ENCODE assay signal across 10 cellular contexts in the genomic region with DNA sequence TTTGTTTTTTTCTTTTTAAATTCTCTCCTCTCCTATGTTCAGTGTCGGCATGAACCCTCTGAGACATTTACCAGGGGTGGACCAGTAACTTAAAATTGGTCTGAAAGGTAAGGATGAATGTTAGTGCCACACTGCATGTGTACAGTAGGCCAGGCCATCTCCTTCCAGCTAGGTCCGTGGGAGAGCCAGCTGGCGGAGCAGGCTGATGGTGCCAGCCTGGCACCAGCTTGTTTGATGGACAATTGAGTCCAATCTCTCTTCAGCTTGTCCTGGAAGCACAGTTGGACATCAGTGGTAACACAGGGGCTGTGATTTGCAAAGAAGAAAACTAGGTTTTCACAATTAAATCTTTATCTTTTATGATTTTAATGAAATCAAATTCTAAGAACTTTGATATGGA.
DNase-seq lines count a peak whose midpoint lies in the region; ATAC-seq and TF ChIP-seq lines count a peak whose summit lies in the region.
"Had no signal": no experiment of that assay in that cellular context is flagged by ENCODE, and none has a peak within 500 bp of the region (broad histone marks: within the 10 kb centered on the region; RNA-seq: fewer than 3 reads in every experiment).

No MANE protein-coding gene starts in this region.

- peaks cover 2% of the 10 kb centered on the region for H3K36me3 Mint-ChIP-seq in activated naive CD4-positive, alpha-beta T cell treated with anti-CD3 and anti-CD28 coated beads, Interleukin-2, amount 10 ng/mL, durations not matched to agents 7 days and 5 days
- H3K36me3 Mint-ChIP-seq in activated naive CD8-positive, alpha-beta T cell treated with anti-CD3 and anti-CD28 coated beads, Interleukin-2, amount 10 ng/mL, durations not matched to agents 7 days and 5 days: peaks cover 3% of the 10 kb centered on the region
- H3K36me3 Mint-ChIP-seq in type B pancreatic cell: no peaks in the 10 kb centered on the region

- no peak for TF ChIP-seq CTCF in type B pancreatic cell (conservative IDR thresholded peaks at IDR 0.05)

- no peaks in the 10 kb centered on the region for H3K27me3 Mint-ChIP-seq in activated naive CD4-positive, alpha-beta T cell treated with anti-CD3 and anti-CD28 coated beads, Interleukin-2, amount 10 ng/mL, durations not matched to agents 7 days and 5 days
- no peaks in the 10 kb centered on the region for H3K27me3 Mint-ChIP-seq in activated naive CD8-positive, alpha-beta T cell treated with anti-CD3 and anti-CD28 coated beads, Interleukin-2, amount 10 ng/mL, durations not matched to agents 7 days and 5 days
- no peaks in the 10 kb centered on the region for H3K27me3 Mint-ChIP-seq in type B pancreatic cell
- H3K27me3 Mint-ChIP-seq: B cell had no signal

- no peak for DNase-seq in activated naive CD4-positive, alpha-beta T cell treated with anti-CD3 and anti-CD28 coated beads, Interleukin-2, amount 10 ng/mL, durations not matched to agents 7 days and 5 days
- no peak for DNase-seq in activated naive CD4-positive, alpha-beta T cell (lab: John Stamatoyannopoulos, UW)
- no peak for DNase-seq in activated naive CD8-positive, alpha-beta T cell treated with anti-CD3 and anti-CD28 coated beads, Interleukin-2, amount 10 ng/mL, durations not matched to agents 7 days and 5 days
- peak; percentile 47 for DNase-seq in medulla oblongata (ENCODE audit: extremely low spot score)
- DNase-seq in type B pancreatic cell (ENCODE audit: extremely low spot score, unreplicated experiment): no peak
- DNase-seq in NCI-H446 treated with DMSO at 0.1 percent for 48 hours (lab: John Stamatoyannopoulos, UW): no peak
- no peak for DNase-seq in activated CD8-positive, alpha-beta memory T cell treated with anti-CD3 and anti-CD28 coated beads for 24 hours
- DNase-seq in NCI-H2196 treated with DMSO at 0.1 percent for 48 hours (lab: John Stamatoyannopoulos, UW; ENCODE audit: unreplicated experiment): no peak
- DNase-seq: NCI-H1092 had no signal

- no peaks in the 10 kb centered on the region for H3K9me3 Mint-ChIP-seq in activated naive CD4-positive, alpha-beta T cell treated with anti-CD3 and anti-CD28 coated beads, Interleukin-2, amount 10 ng/mL, durations not matched to agents 7 days and 5 days
- H3K9me3 Mint-ChIP-seq in activated naive CD8-positive, alpha-beta T cell treated with anti-CD3 and anti-CD28 coated beads, Interleukin-2, amount 10 ng/mL, durations not matched to agents 7 days and 5 days: no peaks in the 10 kb centered on the region
- H3K9me3 Mint-ChIP-seq in type B pancreatic cell: no peaks in the 10 kb centered on the region

- no peak for ATAC-seq in activated naive CD8-positive, alpha-beta T cell treated with anti-CD3 and anti-CD28 coated beads, Interleukin-2, amount 10 ng/mL, durations not matched to agents 7 days and 5 days (ENCODE audit: low read depth)

- CTCF ChIA-PET in activated naive CD4-positive, alpha-beta T cell treated with anti-CD3 and anti-CD28 coated beads, Interleukin-2, amount 10 ng/mL, durations not matched to agents 7 days and 5 days (lab: Charles Lee): interaction anchor here (1.0 to 2.0 kb wide), 6 partner anchors 10 to 137 kb away, joined by 3 to 14 read pairs (median 4); partner anchors contain the start of gene CNNM2

- H3K4me1 Mint-ChIP-seq in activated naive CD4-positive, alpha-beta T cell treated with anti-CD3 and anti-CD28 coated beads, Interleukin-2, amount 10 ng/mL, durations not matched to agents 7 days and 5 days: peaks cover 36% of the 10 kb centered on the region
- peaks cover 24% of the 10 kb centered on the region for H3K4me1 Mint-ChIP-seq in activated naive CD8-positive, alpha-beta T cell treated with anti-CD3 and anti-CD28 coated beads, Interleukin-2, amount 10 ng/mL, durations not matched to agents 7 days and 5 days
- peaks cover 14% of the 10 kb centered on the region for H3K4me1 Mint-ChIP-seq in type B pancreatic cell (ENCODE audit: unreplicated experiment)

- peak overlapping the region; percentile 78 for H3K4me3 Mint-ChIP-seq in activated naive CD4-positive, alpha-beta T cell treated with anti-CD3 and anti-CD28 coated beads, Interleukin-2, amount 10 ng/mL, durations not matched to agents 7 days and 5 days
- H3K4me3 Mint-ChIP-seq in activated naive CD8-positive, alpha-beta T cell treated with anti-CD3 and anti-CD28 coated beads, Interleukin-2, amount 10 ng/mL, durations not matched to agents 7 days and 5 days: peak overlapping the region; percentile 88
- peak overlapping the region; percentile 83 for H3K4me3 Mint-ChIP-seq in type B pancreatic cell

- POLR2A ChIA-PET in activated naive CD8-positive, alpha-beta T cell treated with anti-CD3 and anti-CD28 coated beads, Interleukin-2, amount 10 ng/mL, durations not matched to agents 7 days and 5 days (lab: Charles Lee): interaction anchor here (0.8 to 2.2 kb wide), 5 partner anchors 8 to 136 kb away, joined by 3 to 15 read pairs (median 3); partner anchors contain the start of gene CNNM2

- H3K27ac Mint-ChIP-seq in activated naive CD4-positive, alpha-beta T cell treated with anti-CD3 and anti-CD28 coated beads, Interleukin-2, amount 10 ng/mL, durations not matched to agents 7 days and 5 days: peak overlapping the region; percentile 93
- peak overlapping the region; percentile 93 for H3K27ac Mint-ChIP-seq in activated naive CD8-positive, alpha-beta T cell treated with anti-CD3 and anti-CD28 coated beads, Interleukin-2, amount 10 ng/mL, durations not matched to agents 7 days and 5 days
- H3K27ac Mint-ChIP-seq in type B pancreatic cell: peak overlapping the region; percentile 66
- H3K27ac Mint-ChIP-seq: B cell had no signal
